Comparison of ENCODE assay signal across 19 cellular contexts in genomic region chr6:128364766-128365519, GRCh38.
"Had no signal": no experiment of that assay in that cellular context is flagged by ENCODE, and none has a peak within 500 bp of the region (broad histone marks: within the 10 kb centered on the region; RNA-seq: fewer than 3 reads in every experiment).

No MANE protein-coding gene starts in this region.

- H3K9me3 Mint-ChIP-seq: activated B cell treated with CpG ODN at 0.5 μM for 24 hours; activated CD4-positive, alpha-beta memory T cell treated with anti-CD3 and anti-CD28 coated beads for 36 hours; activated naive CD4-positive, alpha-beta T cell treated with anti-CD3 and anti-CD28 coated beads, Interleukin-2, amount 50 U/mL, for 24 hours; activated T-cell treated with anti-CD3 and anti-CD28 coated beads, Interleukin-2, amount 50 U/mL, for 72 hours; brain; nephron progenitor cell had no signal

- H3K4me3 Mint-ChIP-seq: activated B cell treated with CpG ODN at 0.5 μM for 24 hours; activated CD4-positive, alpha-beta memory T cell treated with anti-CD3 and anti-CD28 coated beads for 36 hours; activated naive CD4-positive, alpha-beta T cell treated with anti-CD3 and anti-CD28 coated beads, Interleukin-2, amount 50 U/mL, for 24 hours; activated T-cell treated with anti-CD3 and anti-CD28 coated beads, Interleukin-2, amount 50 U/mL, for 72 hours; brain; nephron progenitor cell; T-helper 17 cell had no signal

- H3K36me3 Mint-ChIP-seq: activated CD4-positive, alpha-beta memory T cell treated with anti-CD3 and anti-CD28 coated beads for 36 hours; activated naive CD4-positive, alpha-beta T cell treated with anti-CD3 and anti-CD28 coated beads, Interleukin-2, amount 50 U/mL, for 24 hours had no signal

- H3K27ac Mint-ChIP-seq: activated B cell treated with CpG ODN at 0.5 μM for 24 hours; activated CD4-positive, alpha-beta memory T cell treated with anti-CD3 and anti-CD28 coated beads for 36 hours; activated naive CD4-positive, alpha-beta T cell treated with anti-CD3 and anti-CD28 coated beads, Interleukin-2, amount 50 U/mL, for 24 hours; activated T-cell treated with anti-CD3 and anti-CD28 coated beads, Interleukin-2, amount 50 U/mL, for 72 hours; T-helper 17 cell had no signal

- H3K9me3 ChIP-seq: sigmoid colon, spleen had no signal

- H3K4me3 ChIP-seq: sigmoid colon, spleen had no signal

- H3K36me3 ChIP-seq: sigmoid colon, spleen had no signal

- H3K4me1 Mint-ChIP-seq: activated B cell treated with CpG ODN at 0.5 μM for 24 hours; activated naive CD4-positive, alpha-beta T cell treated with anti-CD3 and anti-CD28 coated beads, Interleukin-2, amount 50 U/mL, for 24 hours; T-helper 17 cell had no signal

- ATAC-seq: activated T-cell treated with anti-CD3 and anti-CD28 coated beads, Interleukin-2, amount 50 U/mL, for 72 hours; foreskin keratinocyte; left ventricle myocardium superior; T-helper 17 cell had no signal

- H3K4me1 ChIP-seq: foreskin keratinocyte, spleen had no signal

- H3K27me3 ChIP-seq: foreskin keratinocyte, sigmoid colon, spleen had no signal

- H3K27me3 Mint-ChIP-seq: activated B cell treated with CpG ODN at 0.5 μM for 24 hours; activated CD4-positive, alpha-beta memory T cell treated with anti-CD3 and anti-CD28 coated beads for 36 hours; activated naive CD4-positive, alpha-beta T cell treated with anti-CD3 and anti-CD28 coated beads, Interleukin-2, amount 50 U/mL, for 24 hours; brain; T-helper 17 cell had no signal

- DNase-seq: activated B cell treated with CpG ODN at 0.5 μM for 24 hours; activated CD4-positive, alpha-beta memory T cell treated with anti-CD3 and anti-CD28 coated beads for 36 hours; activated CD4-positive, alpha-beta T cell treated with anti-CD3 and anti-CD28 coated beads for 4 hours; activated gamma-delta T cell; activated T-cell treated with anti-CD3 and anti-CD28 coated beads, Interleukin-2, amount 50 U/mL, for 72 hours; anterior cingulate cortex; effector memory CD4-positive, alpha-beta T cell; foreskin keratinocyte; kidney glomerular epithelial cell; left ventricle myocardium superior; mammary epithelial cell; nephron progenitor cell; sigmoid colon; spleen; stimulated activated CD4-positive, alpha-beta T cell treated with anti-CD3 and anti-CD28 coated beads, Interleukin-4, amount 100 ng/mL, for 1 hour; stimulated activated naive CD4-positive, alpha-beta T cell treated with Interleukin-2 at 50 U/mL for 16 hours; T-helper 17 cell had no signal

- H3K27ac ChIP-seq: foreskin keratinocyte, sigmoid colon, spleen had no signal
